21 cellular contexts compared by ENCODE assay signal in genomic region chr12:52580496-52580895, GRCh38. TPM values are rescaled to one million over a fixed set of nuclear protein-coding genes. Genes with fewer than 3 reads are reported as not detected.
DNase-seq lines count a peak whose midpoint lies in the region; ATAC-seq and TF ChIP-seq lines count a peak whose summit lies in the region.
"Had no signal": no experiment of that assay in that cellular context is flagged by ENCODE, and none has a peak within 500 bp of the region (broad histone marks: within the 10 kb centered on the region; RNA-seq: fewer than 3 reads in every experiment).

No MANE protein-coding gene starts in this region.

- H3K9me3 Mint-ChIP-seq in endodermal cell: no peaks in the 10 kb centered on the region
- H3K9me3 Mint-ChIP-seq: activated naive CD4-positive, alpha-beta T cell treated with anti-CD3 and anti-CD28 coated beads, Interleukin-2, amount 10 ng/mL, durations not matched to agents 7 days and 5 days; dendritic cell treated with granulocyte-macrophage colony-stimulating factor and Interleukin-4, amounts not matched to agents 40 ng/mL and 50 ng/mL, for 4 days; HFFc6; neural crest cell; stimulated activated naive CD8-positive, alpha-beta T cell treated with anti-CD3 and anti-CD28 coated beads, Interleukin-15, amount 100 ng/mL, for 72 hours had no signal

- no peak overlapping the region for H3K4me3 ChIP-seq in endodermal cell (ENCODE audit: low read length)
- H3K4me3 ChIP-seq in prostate gland: no peak overlapping the region
- H3K4me3 ChIP-seq: lung, uterus had no signal

- no peak for ATAC-seq in GM19463 (IDR thresholded peaks at IDR 0.05; ENCODE audit: unreplicated experiment)
- ATAC-seq: Panc1; stimulated activated naive CD8-positive, alpha-beta T cell treated with anti-CD3 and anti-CD28 coated beads, Interleukin-15, amount 100 ng/mL, for 72 hours had no signal

- WGBS in endodermal cell (ENCODE audit: insufficient coverage in 1 of 2, insufficient read length in 1 of 2), 2 experiments: 90% methylated on average over 1 of the region's 1 CpG; no CpG with 5 or more reads in 1 of the 2 experiments
- WGBS in prostate gland: 46% methylated on average over 1 of the region's 1 CpG

- H3K9ac ChIP-seq in endodermal cell (ENCODE audit: extremely low read depth, low read length, poor library complexity, severe bottlenecking): no peak overlapping the region

- peaks cover 9% of the 10 kb centered on the region for H3K27me3 Mint-ChIP-seq in endodermal cell (ENCODE audit: insufficient read depth)
- H3K27me3 Mint-ChIP-seq: stimulated activated naive CD8-positive, alpha-beta T cell treated with anti-CD3 and anti-CD28 coated beads, Interleukin-15, amount 100 ng/mL, for 72 hours had no signal

- H3K27ac ChIP-seq in endodermal cell (ENCODE audit: low read depth, low read length) (no peak overlapping the region), prostate gland (peak overlapping the region; percentile 18 to 56)
- H3K27ac ChIP-seq: uterus had no signal

- no peak overlapping the region for H3K27ac Mint-ChIP-seq in endodermal cell
- H3K27ac Mint-ChIP-seq: activated naive CD4-positive, alpha-beta T cell treated with anti-CD3 and anti-CD28 coated beads, Interleukin-2, amount 10 ng/mL, durations not matched to agents 7 days and 5 days; dendritic cell treated with granulocyte-macrophage colony-stimulating factor and Interleukin-4, amounts not matched to agents 40 ng/mL and 50 ng/mL, for 4 days; HFFc6 had no signal

- no peaks in the 10 kb centered on the region for H3K27me3 ChIP-seq in endodermal cell (ENCODE audit: control insufficient read depth, insufficient read depth, low read length, poor library complexity, severe bottlenecking)
- no peaks in the 10 kb centered on the region for H3K27me3 ChIP-seq in prostate gland (replicated peaks; ENCODE audit: insufficient read depth)
- H3K27me3 ChIP-seq: uterus had no signal

- H3K36me3 ChIP-seq in endodermal cell (ENCODE audit: control insufficient read depth, insufficient read depth, low read length) (no peaks in the 10 kb centered on the region), prostate gland (no peaks in the 10 kb centered on the region)
- H3K36me3 ChIP-seq: uterus had no signal

- DNase-seq in Caki2 (ENCODE audit: low read depth): peak; percentile 60
- peak; percentile 89 for DNase-seq in NCI-H526 (lab: John Stamatoyannopoulos, UW)
- peak; percentile 46 for DNase-seq in endodermal cell
- no peak for DNase-seq in prostate gland (ENCODE audit: low spot score)
- DNase-seq in SHP77 (lab: John Stamatoyannopoulos, UW): no peak
- no peak for DNase-seq in NCI-H2107 (lab: John Stamatoyannopoulos, UW)
- no peak for DNase-seq in NCI-H1092 (lab: John Stamatoyannopoulos, UW)
- DNase-seq: activated naive CD4-positive, alpha-beta T cell treated with anti-CD3 and anti-CD28 coated beads, Interleukin-2, amount 10 ng/mL, durations not matched to agents 7 days and 5 days; erythroblast; HFFc6; NCI-H82; stimulated activated CD4-positive, alpha-beta T cell treated with anti-CD3 and anti-CD28 coated beads, Interleukin-15, amount 100 ng/mL, for 24 hours; stimulated activated naive CD8-positive, alpha-beta T cell treated with anti-CD3 and anti-CD28 coated beads, Interleukin-15, amount 100 ng/mL, for 72 hours; uterus had no signal

- H3K4me1 ChIP-seq in endodermal cell (ENCODE audit: control insufficient read depth, insufficient read depth, low read length) (no peaks in the 10 kb centered on the region), prostate gland (replicated peaks) (no peaks in the 10 kb centered on the region)
- H3K4me1 ChIP-seq: uterus had no signal

- intact Hi-C loops in prostate gland (cut with DNase I): loop anchor here (5.0 to 10.0 kb wide), 3 partner anchors 208 to 423 kb away; no protein-coding TSS in a partner anchor

- H3K4me1 Mint-ChIP-seq in endodermal cell: peaks cover 4% of the 10 kb centered on the region
- H3K4me1 Mint-ChIP-seq: neural crest cell had no signal

- no peaks in the 10 kb centered on the region for H3K9me3 ChIP-seq in endodermal cell (ENCODE audit: control insufficient read depth, low read length)
- no peaks in the 10 kb centered on the region for H3K9me3 ChIP-seq in prostate gland
- H3K9me3 ChIP-seq: uterus had no signal

- TF ChIP-seq POLR2A in prostate gland (IDR thresholded peaks at IDR 0.05): no peak

- no peak overlapping the region for H3K4me3 Mint-ChIP-seq in endodermal cell
- H3K4me3 Mint-ChIP-seq: activated naive CD4-positive, alpha-beta T cell treated with anti-CD3 and anti-CD28 coated beads, Interleukin-2, amount 10 ng/mL, durations not matched to agents 7 days and 5 days; dendritic cell treated with granulocyte-macrophage colony-stimulating factor and Interleukin-4, amounts not matched to agents 40 ng/mL and 50 ng/mL, for 4 days; HFFc6; neural crest cell; stimulated activated naive CD8-positive, alpha-beta T cell treated with anti-CD3 and anti-CD28 coated beads, Interleukin-15, amount 100 ng/mL, for 72 hours had no signal

- in situ Hi-C loops in Caki2 (cut with HindIII; ENCODE audit: low pct_unique_long_range_greater_than_20kb, low sequenced_read_pairs): no loop called here

- H3K36me3 Mint-ChIP-seq in endodermal cell (ENCODE audit: low read depth): no peaks in the 10 kb centered on the region
- H3K36me3 Mint-ChIP-seq: activated naive CD4-positive, alpha-beta T cell treated with anti-CD3 and anti-CD28 coated beads, Interleukin-2, amount 10 ng/mL, durations not matched to agents 7 days and 5 days had no signal

- no peak for TF ChIP-seq CTCF in endodermal cell (conservative IDR thresholded peaks at IDR 0.05)
- no peak for TF ChIP-seq CTCF in prostate gland (IDR thresholded peaks at IDR 0.05)

RNA-seq across cellular contexts. Expression of gene KRT74, which starts 6.9 kb away (rescaled TPM):
- not detected in 2 replicates for total RNA-seq in Caki2 (2014; rRNA removed; shearing (Covaris generic); ENCODE audit: low replicate concordance)
- total RNA-seq in endodermal cell (not detected), prostate gland (under 1 TPM; 0.05 to 0.45 TPM)
- not detected for polyA plus RNA-seq in endodermal cell (2013, experiment 1 of 2)
- not detected for polyA plus RNA-seq in endodermal cell (2013, experiment 2 of 2)
- total RNA-seq: HFFc6, HT1080, lung, neural crest cell, uterus had no signal
- polyA plus RNA-seq: AG04450, lung had no signal

RNA-seq across cellular contexts. Expression of gene KRT72, which starts 20.8 kb away (rescaled TPM):
- total RNA-seq in Caki2 (2014; rRNA removed; shearing (Covaris generic); ENCODE audit: low replicate concordance): not detected in 2 replicates
- not detected for total RNA-seq in endodermal cell
- not detected for polyA plus RNA-seq in endodermal cell (2013, experiment 1 of 2)
- not detected for polyA plus RNA-seq in endodermal cell (2013, experiment 2 of 2)
- total RNA-seq in prostate gland: 10 to 100 TPM in 1 of 2 donors, not detected in 1; 22.1 TPM
- total RNA-seq: HFFc6, HT1080, neural crest cell had no signal
- polyA plus RNA-seq: AG04450 had no signal

RNA-seq across cellular contexts. Expression of gene KRT71, which starts 27.6 kb away (rescaled TPM):
- not detected in 2 replicates for total RNA-seq in Caki2 (2014; rRNA removed; shearing (Covaris generic); ENCODE audit: low replicate concordance)
- total RNA-seq in endodermal cell: not detected
- not detected for polyA plus RNA-seq in endodermal cell (2013, experiment 1 of 2)
- not detected for polyA plus RNA-seq in endodermal cell (2013, experiment 2 of 2)
- total RNA-seq in prostate gland: not detected
- total RNA-seq: HFFc6, HT1080, lung, neural crest cell, uterus had no signal
- polyA plus RNA-seq: AG04450, lung had no signal

RNA-seq across cellular contexts. Expression of gene KRT73, which starts 37.9 kb away (rescaled TPM):
- total RNA-seq in Caki2 (2014; rRNA removed; shearing (Covaris generic); ENCODE audit: low replicate concordance): 0.51 TPM in 1 of 2 replicates, not detected in the other
- not detected for total RNA-seq in endodermal cell
- polyA plus RNA-seq in endodermal cell (2013, experiment 1 of 2): not detected
- polyA plus RNA-seq in endodermal cell (2013, experiment 2 of 2): not detected
- total RNA-seq in prostate gland: not detected
- total RNA-seq: HFFc6, HT1080, lung, neural crest cell, uterus had no signal
- polyA plus RNA-seq: AG04450 had no signal

Comparison
In these comparisons a context has a peak if more than half of its experiments do, and no peak if none do; other contexts are left out.
1. DNase-seq: peak in Caki2 (single experiment), NCI-H526 (2 of 2) and endodermal cell (single experiment); none in prostate gland (single experiment), SHP77 (0 of 2), NCI-H2107 (single experiment) and NCI-H1092 (single experiment).